Comparison of ENCODE assay signal across 16 cellular contexts in genomic region chr1:45730780-45731319, GRCh38.
"Had no signal": no experiment of that assay in that cellular context is flagged by ENCODE, and none has a peak within 500 bp of the region (broad histone marks: within the 10 kb centered on the region; RNA-seq: fewer than 3 reads in every experiment).

No MANE protein-coding gene starts in this region.

- H3K27ac ChIP-seq: body of pancreas, prostate gland, uterus had no signal

- H3K4me3 ChIP-seq: body of pancreas, lung, prostate gland, uterus had no signal

- H3K9me3 ChIP-seq: body of pancreas, prostate gland, uterus had no signal

- H3K4me1 ChIP-seq: body of pancreas, prostate gland, uterus had no signal

- H3K27me3 ChIP-seq: body of pancreas, uterus had no signal

- H3K36me3 ChIP-seq: prostate gland, uterus had no signal

- DNase-seq: activated B cell treated with CpG ODN at 0.5 μM for 24 hours; activated CD4-positive, alpha-beta T cell treated with anti-CD3 and anti-CD28 coated beads, Interleukin-2, amount 10 ng/mL, durations not matched to agents 24 days and 14 days; activated CD8-positive, alpha-beta memory T cell treated with anti-CD3 and anti-CD28 coated beads for 24 hours; activated naive CD4-positive, alpha-beta T cell treated with anti-CD3 and anti-CD28 coated beads, Interleukin-2, amount 50 U/mL, for 16 hours; amniotic stem cell; body of pancreas; effector memory CD4-positive, alpha-beta T cell; natural killer cell; occipital lobe; stimulated activated CD4-positive, alpha-beta T cell treated with anti-CD3 and anti-CD28 coated beads, Interleukin-2, amount 100 ng/mL, for 48 hours; stimulated activated naive CD8-positive, alpha-beta T cell treated with anti-CD3 and anti-CD28 coated beads, Interleukin-15, Interleukin-2, amounts not matched to agents 100 U/mL and 50 U/mL, for 24 hours; T-helper 17 cell; uterus had no signal

- ATAC-seq: body of pancreas; natural killer cell; sciatic nerve; stimulated activated naive CD8-positive, alpha-beta T cell treated with anti-CD3 and anti-CD28 coated beads, Interleukin-15, Interleukin-2, amounts not matched to agents 100 U/mL and 50 U/mL, for 24 hours; T-helper 17 cell had no signal
